In genomic region chr18:58570360-58571064, GRCh38 we compare ENCODE assay signal across 22 cellular contexts. TPM values are rescaled to one million over a fixed set of nuclear protein-coding genes. Genes with fewer than 3 reads are reported as not detected.
DNase-seq lines count a peak whose midpoint lies in the region; ATAC-seq, FAIRE-seq and TF ChIP-seq lines count a peak whose summit lies in the region.
"Had no signal": no experiment of that assay in that cellular context is flagged by ENCODE, and none has a peak within 500 bp of the region (broad histone marks: within the 10 kb centered on the region; RNA-seq: fewer than 3 reads in every experiment).

No MANE protein-coding gene starts in this region.

- H3K27ac Mint-ChIP-seq in activated CD4-positive, alpha-beta memory T cell treated with anti-CD3 and anti-CD28 coated beads for 36 hours: peak overlapping the region; percentile 45
- no peak overlapping the region for H3K27ac Mint-ChIP-seq in activated CD4-positive, alpha-beta memory T cell treated with anti-CD3 and anti-CD28 coated beads, Interleukin-2, amount 10 ng/mL, durations not matched to agents 7 days and 5 days
- peak overlapping the region; percentile 72 for H3K27ac Mint-ChIP-seq in osteocyte (ENCODE audit: unreplicated experiment)
- no peak overlapping the region for H3K27ac Mint-ChIP-seq in Calu3 (ENCODE audit: unreplicated experiment)
- H3K27ac Mint-ChIP-seq: naive thymus-derived CD4-positive, alpha-beta T cell; progenitor cell of endocrine pancreas; stimulated activated memory B cell treated with anti-CD40 and anti-IgM and Interleukin-4, amounts not matched to agents 10 μg/mL and 1 μg/mL and 100 μg/mL, for 72 hours had no signal

- no peaks in the 10 kb centered on the region for H3K27me3 ChIP-seq in GM12878 (replicated peaks in 1 of 2; ENCODE audit: control insufficient read depth in 2 of 2, insufficient read depth in 2 of 2, low read length in 1 of 2)
- H3K27me3 ChIP-seq: upper lobe of left lung had no signal

- TF ChIP-seq EP300 in GM12878 (IDR thresholded peaks at IDR 0.05; ENCODE audit: borderline replicate concordance in 1 of 2, control insufficient read depth in 1 of 2, low read depth in 2 of 2, low read length in 2 of 2): 0 out of 4 replicates have a peak, but pooled peaks of 1 of the 2 experiments have one; percentile 31

- CTCF ChIA-PET in activated CD4-positive, alpha-beta memory T cell treated with anti-CD3 and anti-CD28 coated beads for 36 hours (lab: Charles Lee): interaction anchor here (0.7 kb wide), 1 partner anchor 64 kb away, joined by 3 read pairs; no protein-coding TSS in a partner anchor
- CTCF ChIA-PET in activated CD4-positive, alpha-beta memory T cell treated with anti-CD3 and anti-CD28 coated beads, Interleukin-2, amount 10 ng/mL, durations not matched to agents 7 days and 5 days (lab: Charles Lee): no interaction called here
- CTCF ChIA-PET in GM12878 (lab: Yijun Ruan, JAX) (interaction anchor here (1.2 to 1.7 kb wide), 2 partner anchors 87 to 193 kb away, joined by 3 to 4 read pairs; no protein-coding TSS in a partner anchor), Calu3 (lab: Charles Lee) (interaction anchor here (0.7 kb wide), 1 partner anchor 47 kb away, joined by 6 read pairs; no protein-coding TSS in a partner anchor)

- RAD21 ChIA-PET in GM12878 (lab: Charles Lee; ENCODE audit: unreplicated experiment): interaction anchor here (1.1 to 11.0 kb wide), 2 partner anchors 7 to 34 kb away, joined by 3 to 353 read pairs; no protein-coding TSS in a partner anchor

- H3K4me3 ChIP-seq in GM12878: no peak overlapping the region
- H3K4me3 ChIP-seq: lung, upper lobe of left lung had no signal

- in situ Hi-C loops in GM12878 (cut with MboI): loop anchor here (25.0 kb wide), 1 partner anchor 1342 kb away; no protein-coding TSS in a partner anchor

- intact Hi-C loops in activated CD4-positive, alpha-beta memory T cell treated with anti-CD3 and anti-CD28 coated beads for 36 hours (cut with micrococcal nuclease): loop anchor here (1.0 kb wide), 2 partner anchors 8 to 28 kb away; no protein-coding TSS in a partner anchor
- intact Hi-C loops in GM12878 (cut with micrococcal nuclease; ENCODE audit: unreplicated experiment): loop anchor here (5.0 kb wide), 1 partner anchor 37 kb away; no protein-coding TSS in a partner anchor
- intact Hi-C loops in Calu3 (cut with micrococcal nuclease; ENCODE audit: unreplicated experiment): no loop called here

- no peaks in the 10 kb centered on the region for H3K9me3 Mint-ChIP-seq in activated CD4-positive, alpha-beta memory T cell treated with anti-CD3 and anti-CD28 coated beads for 36 hours
- H3K9me3 Mint-ChIP-seq in activated CD4-positive, alpha-beta memory T cell treated with anti-CD3 and anti-CD28 coated beads, Interleukin-2, amount 10 ng/mL, durations not matched to agents 7 days and 5 days: no peaks in the 10 kb centered on the region
- H3K9me3 Mint-ChIP-seq in osteocyte (ENCODE audit: unreplicated experiment): no peaks in the 10 kb centered on the region
- H3K9me3 Mint-ChIP-seq in Calu3 (ENCODE audit: low read depth, unreplicated experiment): no peaks in the 10 kb centered on the region
- H3K9me3 Mint-ChIP-seq: stimulated activated memory B cell treated with anti-CD40 and anti-IgM and Interleukin-4, amounts not matched to agents 10 μg/mL and 1 μg/mL and 100 μg/mL, for 72 hours had no signal

- H2AFZ ChIP-seq in GM12878 (ENCODE audit: control insufficient read depth, low read depth, low read length): no peak overlapping the region

- H3K36me3 Mint-ChIP-seq in activated CD4-positive, alpha-beta memory T cell treated with anti-CD3 and anti-CD28 coated beads for 36 hours: no peaks in the 10 kb centered on the region
- no peaks in the 10 kb centered on the region for H3K36me3 Mint-ChIP-seq in activated CD4-positive, alpha-beta memory T cell treated with anti-CD3 and anti-CD28 coated beads, Interleukin-2, amount 10 ng/mL, durations not matched to agents 7 days and 5 days (ENCODE audit: low read depth)
- H3K36me3 Mint-ChIP-seq in osteocyte (ENCODE audit: unreplicated experiment): peaks cover 9% of the 10 kb centered on the region
- H3K36me3 Mint-ChIP-seq in Calu3 (ENCODE audit: insufficient read depth, unreplicated experiment): no peaks in the 10 kb centered on the region
- H3K36me3 Mint-ChIP-seq: stimulated activated memory B cell treated with anti-CD40 and anti-IgM and Interleukin-4, amounts not matched to agents 10 μg/mL and 1 μg/mL and 100 μg/mL, for 72 hours had no signal

- TF ChIP-seq RAD21 in GM12878 (IDR thresholded peaks at IDR 0.05; ENCODE audit: insufficient read depth, low read depth, low read length): no peak

- H3K27ac ChIP-seq in GM12878 (ENCODE audit: control insufficient read depth, insufficient read depth): no peak overlapping the region
- H3K27ac ChIP-seq: upper lobe of left lung, WERI-Rb-1 had no signal

- no peaks in the 10 kb centered on the region for H3K36me3 ChIP-seq in GM12878 (ENCODE audit: control insufficient read depth in 2 of 2, insufficient read depth in 2 of 2, low read length in 1 of 2)
- H3K36me3 ChIP-seq: upper lobe of left lung, WERI-Rb-1 had no signal

- ATAC-seq in GM19463 (IDR thresholded peaks at IDR 0.05; ENCODE audit: unreplicated experiment) (peak; percentile 57), GM12878 (peak; percentile 81)
- ATAC-seq in activated CD4-positive, CD25-positive, alpha-beta regulatory T cell treated with anti-CD3 and anti-CD28 coated beads, Interleukin-2, amount 50 U/mL, for 24 hours: no peak
- ATAC-seq: HCT116; naive thymus-derived CD4-positive, alpha-beta T cell; Right ventricle myocardium inferior; stimulated activated memory B cell treated with anti-CD40 and anti-IgM and Interleukin-4, amounts not matched to agents 10 μg/mL and 1 μg/mL and 100 μg/mL, for 72 hours had no signal

- POLR2A ChIA-PET in activated CD4-positive, alpha-beta memory T cell treated with anti-CD3 and anti-CD28 coated beads for 36 hours (lab: Charles Lee): interaction anchor here (0.6 to 0.9 kb wide), 3 partner anchors 27 to 571 kb away, joined by 3 to 6 read pairs (median 3); no protein-coding TSS in a partner anchor
- POLR2A ChIA-PET in activated CD4-positive, alpha-beta memory T cell treated with anti-CD3 and anti-CD28 coated beads, Interleukin-2, amount 10 ng/mL, durations not matched to agents 7 days and 5 days (lab: Charles Lee): no interaction called here
- POLR2A ChIA-PET in GM12878 (lab: Charles Lee): interaction anchor here (0.6 to 1.1 kb wide), 2 partner anchors 31 to 113 kb away, joined by 3 to 4 read pairs; no protein-coding TSS in a partner anchor

- FAIRE-seq in GM12878 (lab: Jason Lieb, UNC): no peak
- FAIRE-seq: HTR-8/SVneo had no signal

- peaks cover 15% of the 10 kb centered on the region for H3K4me1 Mint-ChIP-seq in activated CD4-positive, alpha-beta memory T cell treated with anti-CD3 and anti-CD28 coated beads for 36 hours (ENCODE audit: low read depth)
- peaks cover 3% of the 10 kb centered on the region for H3K4me1 Mint-ChIP-seq in activated CD4-positive, alpha-beta memory T cell treated with anti-CD3 and anti-CD28 coated beads, Interleukin-2, amount 10 ng/mL, durations not matched to agents 7 days and 5 days
- H3K4me1 Mint-ChIP-seq in osteocyte (ENCODE audit: unreplicated experiment) (peaks cover 77% of the 10 kb centered on the region), Calu3 (ENCODE audit: low read depth, unreplicated experiment) (peaks cover 14% of the 10 kb centered on the region)

- DNase-seq in activated CD4-positive, alpha-beta memory T cell treated with anti-CD3 and anti-CD28 coated beads for 36 hours: peak; percentile 43
- no peak for DNase-seq in activated CD4-positive, alpha-beta memory T cell treated with anti-CD3 and anti-CD28 coated beads, Interleukin-2, amount 10 ng/mL, durations not matched to agents 7 days and 5 days
- DNase-seq in GM12878 (ENCODE audit: low read depth, low spot score) (no peak), osteocyte (ENCODE audit: extremely low spot score, unreplicated experiment) (peak; percentile 32), Calu3 (no peak), NCI-H82 (lab: John Stamatoyannopoulos, UW) (no peak)
- DNase-seq: activated effector memory CD4-positive, alpha-beta T cell treated with anti-CD3 and anti-CD28 coated beads, Interleukin-2, amount 50 U/mL, for 16 hours; aorta; DMS53; naive thymus-derived CD4-positive, alpha-beta T cell; NCI-H1694 treated with DMSO at 0.1 percent for 48 hours; NCI-H345; upper lobe of left lung had no signal

- H3K4me2 ChIP-seq in GM12878 (ENCODE audit: control insufficient read depth, insufficient read depth): no peak overlapping the region

- H3K27me3 Mint-ChIP-seq in activated CD4-positive, alpha-beta memory T cell treated with anti-CD3 and anti-CD28 coated beads for 36 hours: no peaks in the 10 kb centered on the region
- H3K27me3 Mint-ChIP-seq in activated CD4-positive, alpha-beta memory T cell treated with anti-CD3 and anti-CD28 coated beads, Interleukin-2, amount 10 ng/mL, durations not matched to agents 7 days and 5 days: no peaks in the 10 kb centered on the region
- H3K27me3 Mint-ChIP-seq in osteocyte (ENCODE audit: unreplicated experiment): no peaks in the 10 kb centered on the region
- no peaks in the 10 kb centered on the region for H3K27me3 Mint-ChIP-seq in Calu3 (ENCODE audit: unreplicated experiment)
- H3K27me3 Mint-ChIP-seq: naive thymus-derived CD4-positive, alpha-beta T cell; stimulated activated memory B cell treated with anti-CD40 and anti-IgM and Interleukin-4, amounts not matched to agents 10 μg/mL and 1 μg/mL and 100 μg/mL, for 72 hours had no signal

- no peak overlapping the region for H3K4me3 Mint-ChIP-seq in activated CD4-positive, alpha-beta memory T cell treated with anti-CD3 and anti-CD28 coated beads for 36 hours
- H3K4me3 Mint-ChIP-seq in activated CD4-positive, alpha-beta memory T cell treated with anti-CD3 and anti-CD28 coated beads, Interleukin-2, amount 10 ng/mL, durations not matched to agents 7 days and 5 days: no peak overlapping the region
- H3K4me3 Mint-ChIP-seq in osteocyte (ENCODE audit: unreplicated experiment) (no peak overlapping the region), Calu3 (ENCODE audit: low read depth, unreplicated experiment) (no peak overlapping the region)
- H3K4me3 Mint-ChIP-seq: naive thymus-derived CD4-positive, alpha-beta T cell; stimulated activated memory B cell treated with anti-CD40 and anti-IgM and Interleukin-4, amounts not matched to agents 10 μg/mL and 1 μg/mL and 100 μg/mL, for 72 hours had no signal

- WGBS in GM12878 (ENCODE audit: insufficient coverage, insufficient replicate concordance, low lambda C conversion rate, missing lambda C conversion rate): 80% methylated on average over 6 of the region's 6 CpGs

- peaks cover 9% of the 10 kb centered on the region for H3K4me1 ChIP-seq in GM12878 (ENCODE audit: control insufficient read depth, insufficient read depth, low read length)
- H3K4me1 ChIP-seq: upper lobe of left lung had no signal

- no peaks in the 10 kb centered on the region for H3K79me2 ChIP-seq in GM12878 (ENCODE audit: control insufficient read depth, insufficient read depth, low read length)

- TF ChIP-seq CTCF in GM12878 (IDR thresholded peaks at IDR 0.05 in 2 of 3, conservative IDR thresholded peaks at IDR 0.05 in 1 of 3; ENCODE audit: control insufficient read depth in 2 of 3, extremely low read depth in 1 of 3, insufficient read depth in 1 of 3, low read depth in 3 of 3, low read length in 3 of 3): no peak
- no peak for TF ChIP-seq CTCF in osteocyte (IDR thresholded peaks at IDR 0.05)
- TF ChIP-seq CTCF in Calu3 (IDR thresholded peaks at IDR 0.05; ENCODE audit: unreplicated experiment): no peak

- SMC1A ChIA-PET in GM12878 (lab: Charles Lee; ENCODE audit: uncharacterized antibody, unreplicated experiment): interaction anchor here (0.6 to 22.1 kb wide), 12 partner anchors 8 to 193 kb away, joined by 3 to 578 read pairs (median 6); no protein-coding TSS in a partner anchor

- peaks cover 6% of the 10 kb centered on the region; the same call in 2 of the 3 replicates for H3K9me3 ChIP-seq in GM12878 (replicated peaks; ENCODE audit: control insufficient read depth, insufficient read depth, low read length)
- H3K9me3 ChIP-seq: upper lobe of left lung had no signal

- no peak overlapping the region for H3K9ac ChIP-seq in GM12878 (ENCODE audit: control insufficient read depth, insufficient read depth, low read length)

- no TSS peak for BruUV-seq in GM12878 (replicated peaks; lab: Mats Ljungman, UMichigan)
- no TSS peak for BruUV-seq in Calu3 (replicated peaks; lab: Mats Ljungman, UMichigan)

- no peaks in the 10 kb centered on the region for H4K20me1 ChIP-seq in GM12878 (ENCODE audit: control insufficient read depth, insufficient read depth)

- TF ChIP-seq POLR2A in GM12878 (IDR thresholded peaks at IDR 0.05; ENCODE audit: low read depth, low read length): no peak

RNA-seq across cellular contexts. Expression of gene ALPK2, which starts 58.4 kb away (rescaled TPM):
- total RNA-seq in activated CD4-positive, alpha-beta memory T cell treated with anti-CD3 and anti-CD28 coated beads for 36 hours: 1 to 10 TPM; 3.4 to 3.6 TPM
- total RNA-seq in activated CD4-positive, alpha-beta memory T cell treated with anti-CD3 and anti-CD28 coated beads, Interleukin-2, amount 10 ng/mL, durations not matched to agents 7 days and 5 days: under 1 TPM; 0.18 TPM
- total RNA-seq in GM12878 (2013; cell fraction: nucleolus; rRNA removed): 28.8 and 29.7 TPM in 2 replicates
- total RNA-seq in GM12878 (2014; rRNA removed): 4.5 and 5.8 TPM in 2 replicates
- total RNA-seq in GM12878 (2014; rRNA removed; fragmentation: Illumina TruSeq; extraction: Trizol): 8.1 and 8.5 TPM in 2 replicates
- total RNA-seq in GM12878 (2021): 4.3 and 5.1 TPM in 2 replicates
- 2.5 TPM for polyA plus RNA-seq in GM12878 (2011; ENCODE audit: low read depth)
- polyA plus RNA-seq in GM12878 (2011; rRNA removed): 27.4 and 36.5 TPM in 2 replicates
- 14.0 TPM in 2 replicates for polyA plus RNA-seq in GM12878 (2011; cell fraction: cytosol; rRNA removed)
- polyA plus RNA-seq in GM12878 (2011; cell fraction: nucleus; rRNA removed): 68.7 and 99.5 TPM in 2 replicates
- 2.4 and 3.8 TPM in 2 replicates for polyA plus RNA-seq in GM12878 (2012)
- polyA plus RNA-seq in GM12878 (2014; fragmentation: Illumina TruSeq; extraction: Trizol): 4.8 and 4.9 TPM in 2 replicates
- 1 to 10 TPM; 1.6 to 1.8 TPM for polyA plus RNA-seq in GM12878 (2014; fragmentation: Nextera tagmentation; extraction: Ambion mirVana)
- 3.4 TPM in 2 replicates for polyA plus RNA-seq in GM12878 (2014; rRNA removed)
- 1 to 10 TPM; 5.1 to 6.0 TPM for polyA plus RNA-seq in GM12878 (2016; fragmentation: Nextera tagmentation; extraction: Ambion mirVana)
- 53.4 and 56.6 TPM in 2 replicates for polyA minus RNA-seq in GM12878 (2011; rRNA and poly(A)+ RNA removed)
- 10.0 and 12.4 TPM in 2 replicates for polyA minus RNA-seq in GM12878 (2011; cell fraction: cytosol; rRNA and poly(A)+ RNA removed)
- polyA minus RNA-seq in GM12878 (2011; cell fraction: nucleus; rRNA and poly(A)+ RNA removed): 96.9 and 97.0 TPM in 2 replicates
- total RNA-seq in osteocyte: 54.9 and 61.2 TPM in 2 replicates
- total RNA-seq in Calu3 (2022): not detected in 2 replicates
- polyA plus RNA-seq: naive thymus-derived CD4-positive, alpha-beta T cell had no signal

Comparison
In these comparisons a context has a peak if more than half of its experiments do, and no peak if none do; other contexts are left out.
1. DNase-seq: peak in activated CD4-positive, alpha-beta memory T cell treated with anti-CD3 and anti-CD28 coated beads for 36 hours (single experiment) and osteocyte (single experiment); none in activated CD4-positive, alpha-beta memory T cell treated with anti-CD3 and anti-CD28 coated beads, Interleukin-2, amount 10 ng/mL, durations not matched to agents 7 days and 5 days (single experiment), GM12878 (single experiment), Calu3 (single experiment) and NCI-H82 (single experiment).
2. H3K27ac Mint-ChIP-seq: peak in activated CD4-positive, alpha-beta memory T cell treated with anti-CD3 and anti-CD28 coated beads for 36 hours (single experiment) and osteocyte (single experiment); none in activated CD4-positive, alpha-beta memory T cell treated with anti-CD3 and anti-CD28 coated beads, Interleukin-2, amount 10 ng/mL, durations not matched to agents 7 days and 5 days (single experiment) and Calu3 (single experiment).
3. ATAC-seq: peak in GM19463 (single experiment) and GM12878 (single experiment); none in activated CD4-positive, CD25-positive, alpha-beta regulatory T cell treated with anti-CD3 and anti-CD28 coated beads, Interleukin-2, amount 50 U/mL, for 24 hours (0 of 2).